In the genomic region with DNA sequence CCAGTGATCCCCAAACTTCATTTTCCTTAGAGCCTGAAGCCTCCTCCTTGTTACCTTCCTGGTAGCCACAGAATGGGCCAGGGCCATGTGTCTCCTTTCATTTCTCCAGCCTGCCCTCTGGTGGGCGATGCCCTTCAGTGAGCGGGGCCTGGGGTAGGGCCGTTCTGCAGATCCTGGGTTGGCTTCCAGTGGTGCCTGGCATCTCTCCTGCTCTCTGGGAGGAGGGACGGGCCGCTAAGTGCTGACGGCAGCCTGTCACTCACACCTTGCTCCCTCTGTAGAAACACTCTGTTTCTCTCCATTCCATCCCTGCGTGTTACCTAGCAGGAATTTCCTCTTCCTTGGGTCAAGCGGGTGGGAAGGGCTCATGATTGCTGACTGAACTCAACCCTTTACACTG, we compare ENCODE assay signal across 1 cellular context.
TF ChIP-seq lines count a peak whose summit lies in the region.

No MANE protein-coding gene starts in this region.

TF ChIP-seq in HepG2, 621 proteins besides CTCF, POLR2A, EP300 and RAD21 (continued from another document):
- TF ChIP-seq KDM2A (CRISPR knock-in tag; IDR thresholded peaks at IDR 0.05; ENCODE audit: borderline replicate concordance, low read depth) (peak; percentile 67), CC2D1A (CRISPR knock-in tag; IDR thresholded peaks at IDR 0.05) (0 out of 2 replicates have a peak, but pooled peaks have one; percentile 57), KDM5A (IDR thresholded peaks at IDR 0.05; ENCODE audit: borderline replicate concordance, low read length) (no peak), ZNF501 (CRISPR knock-in tag; IDR thresholded peaks at IDR 0.05) (no peak), STAG1 (CRISPR knock-in tag; IDR thresholded peaks at IDR 0.05) (peak; percentile 87), XRCC5 (optimal IDR thresholded peaks at IDR 0.05; ENCODE audit: low read length) (peak; percentile 39), FOSL2 (CRISPR knock-in tag; IDR thresholded peaks at IDR 0.05) (peak; percentile 32; the same call in 1 of the 2 replicates), SATB2 (CRISPR knock-in tag; IDR thresholded peaks at IDR 0.05) (no peak), ZFP82 (CRISPR knock-in tag; IDR thresholded peaks at IDR 0.05; ENCODE audit: borderline replicate concordance) (no peak), BORCS8-MEF2B (CRISPR knock-in tag; IDR thresholded peaks at IDR 0.05) (no peak), PAF1 (CRISPR knock-in tag; IDR thresholded peaks at IDR 0.05) (no peak)
- TF ChIP-seq, protein P1, sequence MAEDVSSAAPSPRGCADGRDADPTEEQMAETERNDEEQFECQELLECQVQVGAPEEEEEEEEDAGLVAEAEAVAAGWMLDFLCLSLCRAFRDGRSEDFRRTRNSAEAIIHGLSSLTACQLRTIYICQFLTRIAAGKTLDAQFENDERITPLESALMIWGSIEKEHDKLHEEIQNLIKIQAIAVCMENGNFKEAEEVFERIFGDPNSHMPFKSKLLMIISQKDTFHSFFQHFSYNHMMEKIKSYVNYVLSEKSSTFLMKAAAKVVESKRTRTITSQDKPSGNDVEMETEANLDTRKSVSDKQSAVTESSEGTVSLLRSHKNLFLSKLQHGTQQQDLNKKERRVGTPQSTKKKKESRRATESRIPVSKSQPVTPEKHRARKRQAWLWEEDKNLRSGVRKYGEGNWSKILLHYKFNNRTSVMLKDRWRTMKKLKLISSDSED (CRISPR knock-in tag; IDR thresholded peaks at IDR 0.05), result no peak
TF ChIP-seq in HepG2: peak in this region for 13.
